16 cellular contexts compared by ENCODE assay signal in genomic region chr9:95791695-95792094, GRCh38.
"Had no signal": no experiment of that assay in that cellular context is flagged by ENCODE, and none has a peak within 500 bp of the region (broad histone marks: within the 10 kb centered on the region; RNA-seq: fewer than 3 reads in every experiment).

No MANE protein-coding gene starts in this region.

- H3K36me3 ChIP-seq: brain microvascular endothelial cell, cardiac muscle cell, Peyer's patch had no signal

- H3K27ac ChIP-seq: brain microvascular endothelial cell, cardiac muscle cell, Peyer's patch had no signal

- H3K4me3 ChIP-seq: cardiac muscle cell, Peyer's patch had no signal

- H3K9me3 ChIP-seq: Peyer's patch had no signal

- H3K36me3 Mint-ChIP-seq: activated CD4-positive, alpha-beta memory T cell treated with anti-CD3 and anti-CD28 coated beads for 36 hours had no signal

- DNase-seq: activated CD4-positive, alpha-beta memory T cell treated with anti-CD3 and anti-CD28 coated beads for 36 hours; activated CD4-positive, alpha-beta T cell treated with anti-CD3 and anti-CD28 coated beads, Interleukin-2, amount 10 ng/mL, durations not matched to agents 7 days and 5 days; activated CD4-positive, CD25-positive, alpha-beta regulatory T cell; activated CD8-positive, alpha-beta memory T cell treated with anti-CD3 and anti-CD28 coated beads, Interleukin-2, amount 50 U/mL, for 4 hours; activated naive CD4-positive, alpha-beta T cell treated with anti-CD3 and anti-CD28 coated beads, Interleukin-2, amount 50 U/mL, for 16 hours; brain microvascular endothelial cell; Kasumi-1; NCI-H146; NCI-H187 treated with DMSO at 0.1 percent for 48 hours; NCI-H446; NCI-H524; Peyer's patch; Right ventricle myocardium superior had no signal

- H3K4me1 ChIP-seq: Peyer's patch had no signal

- H3K27me3 ChIP-seq: cardiac muscle cell, Peyer's patch had no signal

- H3K4me3 Mint-ChIP-seq: activated CD4-positive, alpha-beta memory T cell treated with anti-CD3 and anti-CD28 coated beads for 36 hours; activated CD4-positive, alpha-beta T cell treated with anti-CD3 and anti-CD28 coated beads, Interleukin-2, amount 10 ng/mL, durations not matched to agents 7 days and 5 days; dendritic cell treated with granulocyte-macrophage colony-stimulating factor and Interleukin-4, amounts not matched to agents 40 ng/mL and 50 ng/mL, for 4 days; T-helper 1 cell treated with Interleukin-12 subunit alpha and Interleukin-12 subunit beta and Interleukin-4 antibody, amounts not matched to agents 30 μg/mL and 1 μg/mL, for 36 hours had no signal

- H3K4me1 Mint-ChIP-seq: activated CD4-positive, alpha-beta T cell treated with anti-CD3 and anti-CD28 coated beads, Interleukin-2, amount 10 ng/mL, durations not matched to agents 7 days and 5 days had no signal

- H3K27ac Mint-ChIP-seq: activated CD4-positive, alpha-beta memory T cell treated with anti-CD3 and anti-CD28 coated beads for 36 hours; activated CD4-positive, alpha-beta T cell treated with anti-CD3 and anti-CD28 coated beads, Interleukin-2, amount 10 ng/mL, durations not matched to agents 7 days and 5 days; dendritic cell treated with granulocyte-macrophage colony-stimulating factor and Interleukin-4, amounts not matched to agents 40 ng/mL and 50 ng/mL, for 4 days; T-helper 1 cell treated with Interleukin-12 subunit alpha and Interleukin-12 subunit beta and Interleukin-4 antibody, amounts not matched to agents 30 μg/mL and 1 μg/mL, for 36 hours had no signal

- H3K9me3 Mint-ChIP-seq: activated CD4-positive, alpha-beta memory T cell treated with anti-CD3 and anti-CD28 coated beads for 36 hours; activated CD4-positive, alpha-beta T cell treated with anti-CD3 and anti-CD28 coated beads, Interleukin-2, amount 10 ng/mL, durations not matched to agents 7 days and 5 days; dendritic cell treated with granulocyte-macrophage colony-stimulating factor and Interleukin-4, amounts not matched to agents 40 ng/mL and 50 ng/mL, for 4 days; T-helper 1 cell treated with Interleukin-12 subunit alpha and Interleukin-12 subunit beta and Interleukin-4 antibody, amounts not matched to agents 30 μg/mL and 1 μg/mL, for 36 hours had no signal
